1 cellular context compared by ENCODE assay signal in genomic region chr17:75840779-75841123, GRCh38.
TF ChIP-seq lines count a peak whose summit lies in the region.

No MANE protein-coding gene starts in this region.

TF ChIP-seq in IMR-90, 13 proteins besides CTCF, POLR2A, EP300 and RAD21:
- TF ChIP-seq RCOR1 (IDR thresholded peaks at IDR 0.05; ENCODE audit: insufficient replicate concordance, low read length) (no peak), CEBPB (IDR thresholded peaks at IDR 0.05; ENCODE audit: low read depth, low read length) (no peak), NFE2L2 (IDR thresholded peaks at IDR 0.05; ENCODE audit: low read depth, low read length) (no peak), RFX5 (IDR thresholded peaks at IDR 0.05; ENCODE audit: low read depth, low read length) (no peak), ELK1 (IDR thresholded peaks at IDR 0.05; ENCODE audit: borderline replicate concordance, low read depth, low read length) (no peak), SMC3 (IDR thresholded peaks at IDR 0.05; ENCODE audit: low read depth, low read length) (no peak)
- TF ChIP-seq, protein P1, sequence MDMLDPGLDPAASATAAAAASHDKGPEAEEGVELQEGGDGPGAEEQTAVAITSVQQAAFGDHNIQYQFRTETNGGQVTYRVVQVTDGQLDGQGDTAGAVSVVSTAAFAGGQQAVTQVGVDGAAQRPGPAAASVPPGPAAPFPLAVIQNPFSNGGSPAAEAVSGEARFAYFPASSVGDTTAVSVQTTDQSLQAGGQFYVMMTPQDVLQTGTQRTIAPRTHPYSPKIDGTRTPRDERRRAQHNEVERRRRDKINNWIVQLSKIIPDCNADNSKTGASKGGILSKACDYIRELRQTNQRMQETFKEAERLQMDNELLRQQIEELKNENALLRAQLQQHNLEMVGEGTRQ (IDR thresholded peaks at IDR 0.05; ENCODE audit: low read depth, low read length): no peak
